23 cellular contexts compared by ENCODE assay signal in genomic region chr10:125171402-125172316, GRCh38. TPM values are rescaled to one million over a fixed set of nuclear protein-coding genes. Genes with fewer than 3 reads are reported as not detected.
DNase-seq lines count a peak whose midpoint lies in the region; ATAC-seq and TF ChIP-seq lines count a peak whose summit lies in the region.
"Had no signal": no experiment of that assay in that cellular context is flagged by ENCODE, and none has a peak within 500 bp of the region (broad histone marks: within the 10 kb centered on the region; RNA-seq: fewer than 3 reads in every experiment).

No MANE protein-coding gene starts in this region.

- H3K79me2 ChIP-seq in smooth muscle cell (ENCODE audit: low read depth): no peaks in the 10 kb centered on the region

- no peak for ATAC-seq in GM21737 (IDR thresholded peaks at IDR 0.05; ENCODE audit: unreplicated experiment)

- no peak overlapping the region for H3K4me3 ChIP-seq in smooth muscle cell
- H3K4me3 ChIP-seq: A549 had no signal

- no peak overlapping the region for H3K4me2 ChIP-seq in smooth muscle cell
- H3K4me2 ChIP-seq: A549, KMS-11 had no signal

- no peaks in the 10 kb centered on the region for H3K9me3 ChIP-seq in smooth muscle cell (replicated peaks; ENCODE audit: low read depth)
- H3K9me3 ChIP-seq: A549 had no signal

- peak overlapping the region; percentile 37 for H2AFZ ChIP-seq in smooth muscle cell (ENCODE audit: low read depth)

- WGBS in smooth muscle cell (ENCODE audit: low lambda C conversion rate): 92% methylated on average over 13 of the region's 13 CpGs

- no peaks in the 10 kb centered on the region for H4K20me1 ChIP-seq in smooth muscle cell (ENCODE audit: low read depth)

- TF ChIP-seq CTCF in smooth muscle cell (IDR thresholded peaks at IDR 0.05; ENCODE audit: borderline replicate concordance, insufficient read depth, poor library complexity, severe bottlenecking): no peak

- H3K36me3 ChIP-seq in smooth muscle cell (ENCODE audit: low read depth): no peaks in the 10 kb centered on the region

- H3K27ac ChIP-seq in smooth muscle cell (ENCODE audit: low read depth): no peak overlapping the region
- H3K27ac ChIP-seq: A549, KMS-11 had no signal

- no peaks in the 10 kb centered on the region for H3F3A ChIP-seq in smooth muscle cell (ENCODE audit: low read depth)

- no peak overlapping the region for H3K9ac ChIP-seq in smooth muscle cell (ENCODE audit: low read depth)
- H3K9ac ChIP-seq: KMS-11 had no signal

- peak; percentile 4 for DNase-seq in activated CD8-positive, alpha-beta memory T cell treated with anti-CD3 and anti-CD28 coated beads, Interleukin-2, amount 50 U/mL, for 48 hours
- DNase-seq in activated CD8-positive, alpha-beta memory T cell treated with anti-CD3 and anti-CD28 coated beads, Interleukin-2, amount 50 U/mL, for 4 hours: no peak
- DNase-seq in MV-4-11 (lab: John Stamatoyannopoulos, UW): peak; percentile 62
- DNase-seq in dedifferentiated amniotic fluid mesenchymal stem cell (ENCODE audit: extremely low spot score): peak; percentile 12
- no peak for DNase-seq in smooth muscle cell (lab: John Stamatoyannopoulos, UW; ENCODE audit: unreplicated experiment)
- DNase-seq in NCI-H510A treated with DMSO at 0.1 percent for 48 hours (lab: John Stamatoyannopoulos, UW): no peak
- no peak for DNase-seq in erythroblast (lab: John Stamatoyannopoulos, UW)
- DNase-seq: CD4-positive, alpha-beta memory T cell; DMS153; EL; HFFc6; NCI-H1092 treated with DMSO at 0.1 percent for 48 hours; NCI-H146; NCI-H2081; NCI-H2171 treated with DMSO at 0.1 percent for 48 hours; NCI-H510A; NCI-H82; OCI-M1; RPMI8226; SHP77 treated with DMSO at 0.1 percent for 48 hours had no signal

- no peaks in the 10 kb centered on the region for H3K27me3 ChIP-seq in smooth muscle cell (ENCODE audit: low read depth)

- TF ChIP-seq POLR2A in erythroblast (IDR thresholded peaks at IDR 0.05; ENCODE audit: low read length): no peak

- no peaks in the 10 kb centered on the region for H3K4me1 ChIP-seq in smooth muscle cell (ENCODE audit: low read depth)

RNA-seq across cellular contexts. Expression of gene CTBP2, which starts 11.3 kb away (rescaled TPM):
- total RNA-seq in smooth muscle cell: 38.6 and 49.9 TPM in 2 replicates
- 69.5 and 79.8 TPM in 2 replicates for polyA plus RNA-seq in smooth muscle cell

Comparison
In these comparisons a context has a peak if more than half of its experiments do, and no peak if none do; other contexts are left out.
1. DNase-seq: peak in activated CD8-positive, alpha-beta memory T cell treated with anti-CD3 and anti-CD28 coated beads, Interleukin-2, amount 50 U/mL, for 48 hours (single experiment), MV-4-11 (single experiment) and dedifferentiated amniotic fluid mesenchymal stem cell (single experiment); none in activated CD8-positive, alpha-beta memory T cell treated with anti-CD3 and anti-CD28 coated beads, Interleukin-2, amount 50 U/mL, for 4 hours (single experiment), smooth muscle cell (single experiment), NCI-H510A treated with DMSO at 0.1 percent for 48 hours (single experiment) and erythroblast (0 of 2).